1 cellular context compared by ENCODE assay signal in genomic region chr7:46320956-46321355, GRCh38.
TF ChIP-seq lines count a peak whose summit lies in the region.

No MANE protein-coding gene starts in this region.

TF ChIP-seq in endothelial cell of umbilical vein, 7 proteins besides CTCF, POLR2A, EP300 and RAD21 (continued from another document):
- no peak for TF ChIP-seq JUN (IDR thresholded peaks at IDR 0.05; ENCODE audit: borderline replicate concordance, insufficient read depth, insufficient read length, low read depth)
- TF ChIP-seq POLR2AphosphoS5 (IDR thresholded peaks at IDR 0.05; ENCODE audit: insufficient read depth, low read depth, low read length): no peak
- no peak for TF ChIP-seq GATA2 (IDR thresholded peaks at IDR 0.05; ENCODE audit: insufficient read depth, insufficient read length, low read depth, low read length)
- no peak for TF ChIP-seq EZH2 (IDR thresholded peaks at IDR 0.05; ENCODE audit: borderline replicate concordance, low read depth, low read length, severe bottlenecking)
- TF ChIP-seq MYC (IDR thresholded peaks at IDR 0.05; ENCODE audit: low read depth, low read length): no peak
